ENCODE assay signal across 20 cellular contexts in the genomic region with DNA sequence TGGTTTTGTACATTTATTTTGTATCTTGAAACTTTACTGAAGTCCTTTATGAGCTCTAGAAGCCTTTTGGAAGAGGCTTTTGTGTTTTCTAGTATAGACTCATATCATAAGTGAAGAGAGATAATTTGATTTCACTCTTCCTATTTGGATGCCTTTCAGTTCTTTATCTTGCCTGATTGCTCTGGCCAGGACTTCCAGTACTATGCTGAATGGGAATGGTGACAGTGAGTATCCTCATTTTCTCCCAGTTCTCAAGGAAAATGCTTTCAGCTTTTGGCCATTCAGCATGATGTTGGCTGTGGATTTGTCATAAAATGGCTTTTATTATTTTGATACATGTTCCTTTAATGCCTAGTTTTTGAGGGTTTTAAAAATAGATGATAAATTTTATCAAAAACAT.
"Had no signal": no experiment of that assay in that cellular context is flagged by ENCODE, and none has a peak within 500 bp of the region (broad histone marks: within the 10 kb centered on the region; RNA-seq: fewer than 3 reads in every experiment).

No MANE protein-coding gene starts in this region.

- ATAC-seq: effector memory CD8-positive, alpha-beta T cell; esophagus mucosa; foreskin keratinocyte; gastrocnemius medialis; gastroesophageal sphincter; heart left ventricle had no signal

- DNase-seq: colonic mucosa; cortex of kidney; dermis blood vessel endothelial cell; effector CD4-positive, alpha-beta T cell; effector CD8-positive, alpha-beta T cell; effector memory CD4-positive, alpha-beta T cell; effector memory CD8-positive, alpha-beta T cell; endodermal cell; erythroblast; esophagus squamous epithelium; foreskin fibroblast; foreskin keratinocyte; foreskin melanocyte; gastrocnemius medialis; glutamatergic neuron; head of caudate nucleus; heart left ventricle; heart right ventricle had no signal
